ENCODE assay signal across 8 cellular contexts in genomic region chr2:237675326-237675725, GRCh38. TPM values are rescaled to one million over a fixed set of nuclear protein-coding genes. Genes with fewer than 3 reads are reported as not detected.
A peak's percentile ranks its signal among the peaks of the same experiment; 100 is the strongest.
DNase-seq lines count a peak whose midpoint lies in the region; ATAC-seq and TF ChIP-seq lines count a peak whose summit lies in the region.

No MANE protein-coding gene starts in this region.

- no peaks in the 10 kb centered on the region for H3K9me3 ChIP-seq in skeletal muscle tissue (ENCODE audit: control insufficient read depth in 3 of 3, low read length in 3 of 3)

- H3K4me1 Mint-ChIP-seq in HFFc6 (ENCODE audit: low read depth), result peaks cover 66% of the 10 kb centered on the region
- H3K4me1 Mint-ChIP-seq in WTC11, result peaks cover 46% of the 10 kb centered on the region
- H3K4me1 Mint-ChIP-seq in glutamatergic neuron (ENCODE audit: low read depth, unreplicated experiment), result peaks cover 47% of the 10 kb centered on the region

- peak overlapping the region; percentile 58 for H3K4me3 Mint-ChIP-seq in HFFc6
- no peak overlapping the region; the same call in 1 of the 2 replicates for H3K4me3 Mint-ChIP-seq in WTC11
- no peak overlapping the region for H3K4me3 Mint-ChIP-seq in glutamatergic neuron (ENCODE audit: unreplicated experiment)

- no peaks in the 10 kb centered on the region for H3K36me3 ChIP-seq in skeletal muscle tissue (ENCODE audit: control insufficient read depth in 3 of 3, insufficient read depth in 3 of 3, low read length in 3 of 3)

- peaks cover 70 to 75% (median 73%) of the 10 kb centered on the region in 3 donors for H3K4me1 ChIP-seq in skeletal muscle tissue (ENCODE audit: control insufficient read depth in 3 of 3, insufficient read depth in 3 of 3, low read length in 3 of 3)

- H3K27me3 Mint-ChIP-seq in HFFc6 (ENCODE audit: insufficient read depth), result no peaks in the 10 kb centered on the region; the same call in 1 of the 2 replicates
- no peaks in the 10 kb centered on the region for H3K27me3 Mint-ChIP-seq in WTC11 (ENCODE audit: low read depth)
- H3K27me3 Mint-ChIP-seq in glutamatergic neuron (ENCODE audit: unreplicated experiment), result peaks cover 2% of the 10 kb centered on the region

- H3K9me3 Mint-ChIP-seq in HFFc6, result no peaks in the 10 kb centered on the region
- H3K9me3 Mint-ChIP-seq in WTC11, result no peaks in the 10 kb centered on the region
- no peaks in the 10 kb centered on the region for H3K9me3 Mint-ChIP-seq in glutamatergic neuron (ENCODE audit: unreplicated experiment)

- peak overlapping the region; percentile 64 to 79 (median 69) for H3K9ac ChIP-seq in skeletal muscle tissue (ENCODE audit: low read depth in 1 of 3, low read length in 3 of 3)

- TF ChIP-seq CTCF in HFFc6 (IDR thresholded peaks at IDR 0.05) (no peak), WTC11 (IDR thresholded peaks at IDR 0.05) (no peak), glutamatergic neuron (IDR thresholded peaks at IDR 0.05; ENCODE audit: partially characterized antibody, unreplicated experiment) (no peak)

- no peaks in the 10 kb centered on the region for H3K27me3 ChIP-seq in skeletal muscle tissue (ENCODE audit: control insufficient read depth in 3 of 3, insufficient read depth in 3 of 3, low read length in 3 of 3)

- POLR2A ChIA-PET in WTC11 (lab: Charles Lee), result interaction anchor here (0.7 to 1.4 kb wide), 2 partner anchors 10 to 240 kb away, joined by 3 read pairs; no protein-coding TSS in a partner anchor

- CTCF ChIA-PET in WTC11 (lab: Charles Lee), result interaction anchor here (0.6 to 9.0 kb wide), 11 partner anchors 9 to 162 kb away, joined by 3 to 63 read pairs (median 5); no protein-coding TSS in a partner anchor

- peak overlapping the region; percentile 50 to 58 (median 57) for H3K4me3 ChIP-seq in skeletal muscle tissue (ENCODE audit: low read length in 3 of 3)

- ATAC-seq in WTC11, result no peak
- no peak for ATAC-seq in GM21390 (IDR thresholded peaks at IDR 0.05; ENCODE audit: unreplicated experiment)
- no peak for ATAC-seq in GM19328 (IDR thresholded peaks at IDR 0.05; ENCODE audit: unreplicated experiment)
- no peak for ATAC-seq in HG03139 (IDR thresholded peaks at IDR 0.05; ENCODE audit: unreplicated experiment)

- H3K27ac ChIP-seq in skeletal muscle tissue (ENCODE audit: low read depth, low read length), result peak overlapping the region; percentile 81

- H3K27ac Mint-ChIP-seq in HFFc6, result peak overlapping the region; percentile 96
- peak overlapping the region; percentile 85 for H3K27ac Mint-ChIP-seq in WTC11
- peak overlapping the region; percentile 76 for H3K27ac Mint-ChIP-seq in glutamatergic neuron (ENCODE audit: unreplicated experiment)

- DNase-seq in HFFc6 (no peak), WTC11 (ENCODE audit: low spot score) (no peak), glutamatergic neuron (no peak), NCI-H345 (lab: John Stamatoyannopoulos, UW) (no peak)

- H3K36me3 Mint-ChIP-seq in HFFc6 (ENCODE audit: low read depth), result no peaks in the 10 kb centered on the region; the same call in 1 of the 2 replicates
- no peaks in the 10 kb centered on the region for H3K36me3 Mint-ChIP-seq in WTC11
- no peaks in the 10 kb centered on the region for H3K36me3 Mint-ChIP-seq in glutamatergic neuron (ENCODE audit: unreplicated experiment)

TF ChIP-seq in WTC11, 78 proteins besides CTCF, POLR2A, EP300 and RAD21:
- TF ChIP-seq TP53 (CRISPR knock-in tag; IDR thresholded peaks at IDR 0.05) (no peak), ZNF532 (CRISPR knock-in tag; IDR thresholded peaks at IDR 0.05; ENCODE audit: borderline replicate concordance) (no peak), ZNF219 (CRISPR knock-in tag; IDR thresholded peaks at IDR 0.05; ENCODE audit: borderline replicate concordance) (no peak), FOXP1 (CRISPR knock-in tag; IDR thresholded peaks at IDR 0.05; ENCODE audit: borderline replicate concordance) (no peak), SP1 (CRISPR knock-in tag; conservative IDR thresholded peaks at IDR 0.05) (no peak), ZNF423 (CRISPR knock-in tag; IDR thresholded peaks at IDR 0.05) (no peak), HMGXB4 (CRISPR knock-in tag; IDR thresholded peaks at IDR 0.05) (no peak), SMAD3 (CRISPR knock-in tag; IDR thresholded peaks at IDR 0.05; ENCODE audit: borderline replicate concordance) (no peak), ZNF281 (CRISPR knock-in tag; IDR thresholded peaks at IDR 0.05) (no peak), HMGA2 (CRISPR knock-in tag; IDR thresholded peaks at IDR 0.05) (no peak)

RNA-seq across cellular contexts. Expression of gene LRRFIP1, which starts 47.9 kb away (rescaled TPM):
- 100 to 1,000 TPM in 4 of 6 experiments, 10 to 100 TPM in 2; 90.6 to 107 (median 102) TPM for total RNA-seq in HFFc6 (2021; fragmentation: NEBNext Ultra II Directional; extraction: Animal tissue kit (Norgen Biotek cat#: 25700))
- total RNA-seq in WTC11 (2021) (70.6 to 88.4 TPM (median 71.2 TPM) in 3 replicates), glutamatergic neuron (ENCODE audit: unreplicated experiment) (112 TPM), skeletal muscle tissue (65.8 TPM)
